ENCODE assay signal across 15 cellular contexts in genomic region chr7:35701287-35701686, GRCh38.
DNase-seq lines count a peak whose midpoint lies in the region; ATAC-seq lines count a peak whose summit lies in the region.
"Had no signal": no experiment of that assay in that cellular context is flagged by ENCODE, and none has a peak within 500 bp of the region (broad histone marks: within the 10 kb centered on the region; RNA-seq: fewer than 3 reads in every experiment).

No MANE protein-coding gene starts in this region.

- peak; percentile 72 for ATAC-seq in GM21786 (IDR thresholded peaks at IDR 0.05; ENCODE audit: unreplicated experiment)
- peak; percentile 79 for ATAC-seq in HG03442 (IDR thresholded peaks at IDR 0.05; ENCODE audit: unreplicated experiment)
- peak; percentile 85 for ATAC-seq in stimulated activated memory B cell treated with anti-CD40 and anti-IgM and Interleukin-4, amounts not matched to agents 10 μg/mL and 1 μg/mL and 100 μg/mL, for 72 hours
- ATAC-seq: left colon, SK-N-SH treated with all-trans-retinoic acid at 6 μM for 48 hours had no signal

- no peaks in the 10 kb centered on the region for H3K27me3 Mint-ChIP-seq in stimulated activated memory B cell treated with anti-CD40 and anti-IgM and Interleukin-4, amounts not matched to agents 10 μg/mL and 1 μg/mL and 100 μg/mL, for 72 hours
- H3K27me3 Mint-ChIP-seq: naive B cell had no signal

- no peaks in the 10 kb centered on the region for H3K9me3 Mint-ChIP-seq in stimulated activated memory B cell treated with anti-CD40 and anti-IgM and Interleukin-4, amounts not matched to agents 10 μg/mL and 1 μg/mL and 100 μg/mL, for 72 hours
- H3K9me3 Mint-ChIP-seq: naive B cell had no signal

- peak; percentile 28 for DNase-seq in stimulated activated CD4-positive, alpha-beta T cell treated with anti-CD3 and anti-CD28 coated beads, Interleukin-1b, Interleukin-23, amount 100 ng/mL, for 48 hours
- no peak for DNase-seq in stimulated activated CD4-positive, alpha-beta T cell treated with anti-CD3 and anti-CD28 coated beads, Interleukin-4, amount 100 ng/mL, for 1 hour
- DNase-seq in NCI-H82 treated with DMSO at 0.1 percent for 48 hours (lab: John Stamatoyannopoulos, UW; ENCODE audit: unreplicated experiment), result no peak
- no peak for DNase-seq in NCI-H510A (lab: John Stamatoyannopoulos, UW)
- no peak for DNase-seq in NOMO-1 treated with DMSO at 0.1 percent for 48 hours (lab: John Stamatoyannopoulos, UW; ENCODE audit: unreplicated experiment)
- DNase-seq: activated CD4-positive, alpha-beta T cell treated with anti-CD3 and anti-CD28 coated beads for 1 hour; DMS53; left colon; naive B cell; OCI-M1; stimulated activated naive CD4-positive, alpha-beta T cell had no signal

- no peak overlapping the region for H3K4me3 Mint-ChIP-seq in stimulated activated memory B cell treated with anti-CD40 and anti-IgM and Interleukin-4, amounts not matched to agents 10 μg/mL and 1 μg/mL and 100 μg/mL, for 72 hours

- peaks cover 13% of the 10 kb centered on the region for H3K4me1 Mint-ChIP-seq in stimulated activated memory B cell treated with anti-CD40 and anti-IgM and Interleukin-4, amounts not matched to agents 10 μg/mL and 1 μg/mL and 100 μg/mL, for 72 hours

- peaks cover 8% of the 10 kb centered on the region for H3K36me3 Mint-ChIP-seq in stimulated activated memory B cell treated with anti-CD40 and anti-IgM and Interleukin-4, amounts not matched to agents 10 μg/mL and 1 μg/mL and 100 μg/mL, for 72 hours

- peak overlapping the region; percentile 35 for H3K27ac Mint-ChIP-seq in stimulated activated memory B cell treated with anti-CD40 and anti-IgM and Interleukin-4, amounts not matched to agents 10 μg/mL and 1 μg/mL and 100 μg/mL, for 72 hours
